In genomic region chr2:104361414-104361813, GRCh38 we compare ENCODE assay signal across 36 cellular contexts.
"Had no signal": no experiment of that assay in that cellular context is flagged by ENCODE, and none has a peak within 500 bp of the region (broad histone marks: within the 10 kb centered on the region; RNA-seq: fewer than 3 reads in every experiment).

No MANE protein-coding gene starts in this region.

- H3K9me3 ChIP-seq: adrenal gland, ascending aorta had no signal

- H3K27ac ChIP-seq: adrenal gland, ascending aorta, cardiac muscle cell, VCaP had no signal

- H3K27ac Mint-ChIP-seq: activated B cell treated with CpG ODN at 0.5 μM for 24 hours; activated CD4-positive, alpha-beta memory T cell treated with anti-CD3 and anti-CD28 coated beads for 36 hours; activated CD4-positive, alpha-beta T cell treated with anti-CD3 and anti-CD28 coated beads, Interleukin-2, amount 10 ng/mL, durations not matched to agents 7 days and 5 days; activated CD8-positive, alpha-beta T cell treated with anti-CD3 and anti-CD28 coated beads for 36 hours; activated naive CD4-positive, alpha-beta T cell treated with anti-CD3 and anti-CD28 coated beads for 36 hours; activated naive CD4-positive, alpha-beta T cell treated with anti-CD3 and anti-CD28 coated beads, Interleukin-2, amount 50 U/mL, for 72 hours; activated naive CD8-positive, alpha-beta T cell treated with anti-CD3 and anti-CD28 coated beads for 36 hours; activated T-cell treated with anti-CD3 and anti-CD28 coated beads, Interleukin-2, amount 50 U/mL, for 72 hours; activated T-helper 1 cell treated with anti-CD3 and anti-CD28 coated beads, Interleukin-12 subunit alpha, Interleukin-12 subunit beta, Interleukin-2, Interleukin-4 antibody, amounts not matched to agents 30 ng/mL and 10 ng/mL and 1 ng/mL, durations not matched to agents 14 hours and 24 hours and 36 hours; activated T-helper 17 cell treated with anti-CD3 and anti-CD28 coated beads, Interleukin-2, amount 50 U/mL, for 72 hours; brain; T-helper 1 cell treated with Interleukin-12 subunit alpha and Interleukin-12 subunit beta and Interleukin-4 antibody, amounts not matched to agents 30 μg/mL and 1 μg/mL, for 36 hours; T-helper 2 cell treated with Interferon-gamma antibody and Interleukin-4, amounts not matched to agents 5 μg/mL and 100 μg/mL, for 36 hours had no signal

- H3K27me3 ChIP-seq: adrenal gland, ascending aorta had no signal

- H3K4me1 Mint-ChIP-seq: activated B cell treated with CpG ODN at 0.5 μM for 24 hours; activated CD4-positive, alpha-beta T cell treated with anti-CD3 and anti-CD28 coated beads, Interleukin-2, amount 10 ng/mL, durations not matched to agents 7 days and 5 days; activated naive CD8-positive, alpha-beta T cell treated with anti-CD3 and anti-CD28 coated beads for 36 hours; activated T-helper 17 cell treated with anti-CD3 and anti-CD28 coated beads, Interleukin-2, amount 50 U/mL, for 72 hours; brain; central memory CD8-positive, alpha-beta T cell had no signal

- FAIRE-seq: bronchial epithelial cell, TTC549 had no signal

- DNase-seq: activated B cell treated with CpG ODN at 0.5 μM for 24 hours; activated CD4-positive, alpha-beta memory T cell treated with anti-CD3 and anti-CD28 coated beads for 36 hours; activated CD4-positive, alpha-beta T cell treated with anti-CD3 and anti-CD28 coated beads for 4 hours; activated CD4-positive, alpha-beta T cell treated with anti-CD3 and anti-CD28 coated beads, Interleukin-2, amount 10 ng/mL, durations not matched to agents 7 days and 5 days; activated CD4-positive, CD25-positive, alpha-beta regulatory T cell treated with anti-CD3 and anti-CD28 coated beads, Interleukin-2, amount 50 U/mL, for 72 hours; activated CD8-positive, alpha-beta memory T cell treated with anti-CD3 and anti-CD28 coated beads, Interleukin-2, amount 50 U/mL, for 4 hours; activated CD8-positive, alpha-beta T cell treated with anti-CD3 and anti-CD28 coated beads for 36 hours; activated effector memory CD4-positive, alpha-beta T cell treated with anti-CD3 and anti-CD28 coated beads, Interleukin-2, amount 50 U/mL, for 16 hours; activated gamma-delta T cell treated with Interleukin-2 at 50 U/mL for 16 hours; activated naive CD4-positive, alpha-beta T cell; activated naive CD4-positive, alpha-beta T cell treated with anti-CD3 and anti-CD28 coated beads for 36 hours; activated naive CD4-positive, alpha-beta T cell treated with anti-CD3 and anti-CD28 coated beads, Interleukin-2, amount 50 U/mL, for 16 hours; activated naive CD8-positive, alpha-beta T cell treated with anti-CD3 and anti-CD28 coated beads for 36 hours; activated T-cell treated with anti-CD3 and anti-CD28 coated beads for 4 hours; activated T-cell treated with anti-CD3 and anti-CD28 coated beads, Interleukin-2, amount 50 U/mL, for 1 hour; activated T-cell treated with anti-CD3 and anti-CD28 coated beads, Interleukin-2, amount 50 U/mL, for 4 hours; activated T-cell treated with anti-CD3 and anti-CD28 coated beads, Interleukin-2, amount 50 U/mL, for 72 hours; adrenal gland; amniotic stem cell; caudate nucleus; cerebellar nuclear complex; T-helper 1 cell; T-helper 2 cell; T-helper 9 cell had no signal

- H3K4me1 ChIP-seq: adrenal gland, ascending aorta had no signal

- H3K27me3 Mint-ChIP-seq: activated B cell treated with CpG ODN at 0.5 μM for 24 hours; activated CD4-positive, alpha-beta memory T cell treated with anti-CD3 and anti-CD28 coated beads for 36 hours; activated naive CD8-positive, alpha-beta T cell treated with anti-CD3 and anti-CD28 coated beads for 36 hours; activated T-helper 17 cell treated with anti-CD3 and anti-CD28 coated beads, Interleukin-2, amount 50 U/mL, for 72 hours; brain; central memory CD8-positive, alpha-beta T cell had no signal

- H3K9me3 Mint-ChIP-seq: activated B cell treated with CpG ODN at 0.5 μM for 24 hours; activated CD4-positive, alpha-beta T cell treated with anti-CD3 and anti-CD28 coated beads, Interleukin-2, amount 10 ng/mL, durations not matched to agents 7 days and 5 days; activated CD8-positive, alpha-beta T cell treated with anti-CD3 and anti-CD28 coated beads for 36 hours; activated naive CD4-positive, alpha-beta T cell treated with anti-CD3 and anti-CD28 coated beads for 36 hours; activated naive CD4-positive, alpha-beta T cell treated with anti-CD3 and anti-CD28 coated beads, Interleukin-2, amount 50 U/mL, for 72 hours; activated naive CD8-positive, alpha-beta T cell treated with anti-CD3 and anti-CD28 coated beads for 36 hours; activated T-cell treated with anti-CD3 and anti-CD28 coated beads, Interleukin-2, amount 50 U/mL, for 4 hours; activated T-cell treated with anti-CD3 and anti-CD28 coated beads, Interleukin-2, amount 50 U/mL, for 72 hours; activated T-helper 1 cell treated with anti-CD3 and anti-CD28 coated beads, Interleukin-12 subunit alpha, Interleukin-12 subunit beta, Interleukin-2, Interleukin-4 antibody, amounts not matched to agents 30 ng/mL and 10 ng/mL and 1 ng/mL, durations not matched to agents 14 hours and 24 hours and 36 hours; brain; central memory CD8-positive, alpha-beta T cell; T-helper 1 cell treated with Interleukin-12 subunit alpha and Interleukin-12 subunit beta and Interleukin-4 antibody, amounts not matched to agents 30 μg/mL and 1 μg/mL, for 36 hours; T-helper 2 cell treated with Interferon-gamma antibody and Interleukin-4, amounts not matched to agents 5 μg/mL and 100 μg/mL, for 36 hours had no signal

- ATAC-seq: activated CD8-positive, alpha-beta T cell treated with anti-CD3 and anti-CD28 coated beads for 36 hours; activated naive CD4-positive, alpha-beta T cell treated with anti-CD3 and anti-CD28 coated beads, Interleukin-2, amount 50 U/mL, for 72 hours; activated T-cell treated with anti-CD3 and anti-CD28 coated beads, Interleukin-2, amount 50 U/mL, for 4 hours; activated T-cell treated with anti-CD3 and anti-CD28 coated beads, Interleukin-2, amount 50 U/mL, for 72 hours; activated T-helper 17 cell treated with anti-CD3 and anti-CD28 coated beads, Interleukin-2, amount 50 U/mL, for 72 hours had no signal

- H3K36me3 Mint-ChIP-seq: activated CD4-positive, alpha-beta memory T cell treated with anti-CD3 and anti-CD28 coated beads for 36 hours; activated naive CD4-positive, alpha-beta T cell treated with anti-CD3 and anti-CD28 coated beads, Interleukin-2, amount 50 U/mL, for 72 hours; activated naive CD8-positive, alpha-beta T cell treated with anti-CD3 and anti-CD28 coated beads for 36 hours; brain had no signal

- H3K4me3 Mint-ChIP-seq: activated B cell treated with CpG ODN at 0.5 μM for 24 hours; activated CD4-positive, alpha-beta memory T cell treated with anti-CD3 and anti-CD28 coated beads for 36 hours; activated CD4-positive, alpha-beta T cell treated with anti-CD3 and anti-CD28 coated beads, Interleukin-2, amount 10 ng/mL, durations not matched to agents 7 days and 5 days; activated CD8-positive, alpha-beta T cell treated with anti-CD3 and anti-CD28 coated beads for 36 hours; activated naive CD4-positive, alpha-beta T cell treated with anti-CD3 and anti-CD28 coated beads for 36 hours; activated naive CD8-positive, alpha-beta T cell treated with anti-CD3 and anti-CD28 coated beads for 36 hours; activated T-cell treated with anti-CD3 and anti-CD28 coated beads, Interleukin-2, amount 50 U/mL, for 4 hours; activated T-cell treated with anti-CD3 and anti-CD28 coated beads, Interleukin-2, amount 50 U/mL, for 72 hours; activated T-helper 1 cell treated with anti-CD3 and anti-CD28 coated beads, Interleukin-12 subunit alpha, Interleukin-12 subunit beta, Interleukin-2, Interleukin-4 antibody, amounts not matched to agents 30 ng/mL and 10 ng/mL and 1 ng/mL, durations not matched to agents 14 hours and 24 hours and 36 hours; activated T-helper 17 cell treated with anti-CD3 and anti-CD28 coated beads, Interleukin-2, amount 50 U/mL, for 72 hours; brain; central memory CD8-positive, alpha-beta T cell; T-helper 1 cell treated with Interleukin-12 subunit alpha and Interleukin-12 subunit beta and Interleukin-4 antibody, amounts not matched to agents 30 μg/mL and 1 μg/mL, for 36 hours; T-helper 2 cell treated with Interferon-gamma antibody and Interleukin-4, amounts not matched to agents 5 μg/mL and 100 μg/mL, for 36 hours had no signal

- H3K36me3 ChIP-seq: adrenal gland, ascending aorta, cardiac muscle cell had no signal

- H3K4me3 ChIP-seq: adrenal gland, ascending aorta, cardiac muscle cell had no signal
